14 cellular contexts compared by ENCODE assay signal in the genomic region with DNA sequence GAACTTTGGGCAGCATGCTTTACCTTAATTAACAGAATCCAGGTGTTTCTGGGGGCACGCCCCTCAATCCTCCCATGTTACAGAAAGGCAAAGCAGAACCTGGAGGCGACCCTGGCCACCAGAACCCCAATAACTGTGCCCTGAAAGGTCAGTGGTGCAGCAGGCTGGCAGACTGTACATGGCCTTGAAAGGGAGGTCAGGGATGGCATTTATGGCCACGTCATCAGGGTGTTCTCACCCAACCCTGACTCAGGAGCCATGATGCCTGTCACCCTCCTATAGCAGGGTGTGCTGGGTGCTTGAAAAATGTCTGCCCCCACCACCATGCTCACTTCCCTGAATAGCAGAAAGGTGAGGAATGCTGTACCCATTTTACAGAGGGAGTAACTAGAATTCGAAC.
DNase-seq lines count a peak whose midpoint lies in the region; ATAC-seq, FAIRE-seq and TF ChIP-seq lines count a peak whose summit lies in the region.
"Had no signal": no experiment of that assay in that cellular context is flagged by ENCODE, and none has a peak within 500 bp of the region (broad histone marks: within the 10 kb centered on the region; RNA-seq: fewer than 3 reads in every experiment).

No MANE protein-coding gene starts in this region.

- H2BK120ac ChIP-seq in H1 (replicated peaks; ENCODE audit: low read depth, low read length): no peak overlapping the region

- no peak overlapping the region for H3K9ac ChIP-seq in H1 (replicated peaks in 1 of 4; ENCODE audit: extremely low read depth in 1 of 4, low read depth in 3 of 4, low read length in 3 of 4)
- no peak overlapping the region for H3K9ac ChIP-seq in neural progenitor cell
- H3K9ac ChIP-seq: BLaER1 treated with 17β-estradiol and CSF1 and Interleukin-3, amounts not matched to agents 10 nM and 100 nM had no signal

- H3K9me3 Mint-ChIP-seq in CD14-positive monocyte: no peaks in the 10 kb centered on the region
- H3K9me3 Mint-ChIP-seq in neural progenitor cell: peaks cover 2% of the 10 kb centered on the region
- H3K9me3 Mint-ChIP-seq in natural killer cell treated with Interleukin-12 subunit alpha and Interleukin-12 subunit beta and Interleukin-15 and Interleukin-18, amount 100 ng/mL, for 72 hours: no peaks in the 10 kb centered on the region
- H3K9me3 Mint-ChIP-seq: CD4-positive, alpha-beta T cell; GM23338 had no signal

- no peaks in the 10 kb centered on the region for H4K20me1 ChIP-seq in H1 (replicated peaks in 1 of 2; ENCODE audit: control insufficient read depth in 1 of 2, insufficient read depth in 2 of 2, low read length in 2 of 2)
- H4K20me1 ChIP-seq in neural progenitor cell (ENCODE audit: low read depth): no peaks in the 10 kb centered on the region
- H4K20me1 ChIP-seq: BLaER1 treated with 17β-estradiol and CSF1 and Interleukin-3, amounts not matched to agents 10 nM and 100 nM had no signal

- H3K9me3 ChIP-seq in H1 (ENCODE audit: insufficient read depth in 2 of 2, low read depth in 1 of 2, low read length in 1 of 2): no peaks in the 10 kb centered on the region
- no peaks in the 10 kb centered on the region for H3K9me3 ChIP-seq in neural progenitor cell (ENCODE audit: low read depth)
- H3K9me3 ChIP-seq: BLaER1 treated with 17β-estradiol and CSF1 and Interleukin-3, amounts not matched to agents 10 nM and 100 nM; HAP-1 had no signal

- FAIRE-seq in H1 (lab: Jason Lieb, UNC): no peak

- no peak overlapping the region for H3K23ac ChIP-seq in H1 (ENCODE audit: insufficient read length)

- POLR2A ChIA-PET in H1 (lab: Charles Lee; ENCODE audit: partially characterized antibody): no interaction called here

- no peak for TF ChIP-seq EP300 in H1 (IDR thresholded peaks at IDR 0.05; ENCODE audit: borderline replicate concordance in 1 of 2, low read depth in 2 of 2, low read length in 2 of 2)

- peak; percentile 7 for DNase-seq in CD14-positive monocyte (ENCODE audit: low spot score)
- peak; percentile 25 for DNase-seq in M059J (ENCODE audit: low read depth)
- DNase-seq in H1 (ENCODE audit: low read depth in 1 of 2, low spot score in 2 of 2): no peak
- no peak for DNase-seq in neural progenitor cell (ENCODE audit: low spot score)
- no peak for DNase-seq in GM19238 (ENCODE audit: insufficient read length, low spot score)
- no peak for DNase-seq in natural killer cell treated with Interleukin-12 subunit alpha and Interleukin-12 subunit beta and Interleukin-15 and Interleukin-18, amount 100 ng/mL, for 72 hours (ENCODE audit: low spot score)
- DNase-seq: ACHN; Calu3; CD4-positive, alpha-beta T cell; DMS 273 treated with DMSO at 0.1 percent for 48 hours had no signal

- no peaks in the 10 kb centered on the region for H3K79me1 ChIP-seq in H1 (ENCODE audit: low read depth, low read length)

- H3K27ac ChIP-seq in H1 (ENCODE audit: low read depth, low read length) (no peak overlapping the region), neural progenitor cell (no peak overlapping the region)
- H3K27ac ChIP-seq: BLaER1 treated with 17β-estradiol and CSF1 and Interleukin-3, amounts not matched to agents 10 nM and 100 nM had no signal

- H3K4ac ChIP-seq in H1 (replicated peaks; ENCODE audit: insufficient read length, low read depth, low read length): no peak overlapping the region

- no peaks in the 10 kb centered on the region; the same call in 1 of the 2 replicates for H3K23me2 ChIP-seq in H1 (ENCODE audit: low read depth, low read length)

- H4K8ac ChIP-seq in H1 (ENCODE audit: extremely low read depth, insufficient read depth, low read length): no peak overlapping the region

- H3K4me1 ChIP-seq in H1 (replicated peaks in 1 of 4; ENCODE audit: control insufficient read depth in 3 of 4, insufficient read depth in 4 of 4, low read length in 3 of 4) (peaks cover 2 to 11% (median 5%) of the 10 kb centered on the region in 4 experiments; a peak in 6 of 7 replicates), neural progenitor cell (no peaks in the 10 kb centered on the region)
- H3K4me1 ChIP-seq: BLaER1 treated with 17β-estradiol and CSF1 and Interleukin-3, amounts not matched to agents 10 nM and 100 nM; HAP-1 had no signal

- H3K36me3 Mint-ChIP-seq in CD14-positive monocyte (no peaks in the 10 kb centered on the region), neural progenitor cell (no peaks in the 10 kb centered on the region)
- no peaks in the 10 kb centered on the region for H3K36me3 Mint-ChIP-seq in natural killer cell treated with Interleukin-12 subunit alpha and Interleukin-12 subunit beta and Interleukin-15 and Interleukin-18, amount 100 ng/mL, for 72 hours

- H3K14ac ChIP-seq in H1 (ENCODE audit: insufficient read length): no peak overlapping the region

- no peak for TF ChIP-seq POLR2A in H1 (IDR thresholded peaks at IDR 0.05; ENCODE audit: control extremely low read depth in 1 of 2, low read depth in 2 of 2, low read length in 2 of 2)

- no peak overlapping the region for H3K4me3 Mint-ChIP-seq in CD14-positive monocyte
- H3K4me3 Mint-ChIP-seq in neural progenitor cell: peak overlapping the region; percentile 15
- H3K4me3 Mint-ChIP-seq in natural killer cell treated with Interleukin-12 subunit alpha and Interleukin-12 subunit beta and Interleukin-15 and Interleukin-18, amount 100 ng/mL, for 72 hours: no peak overlapping the region
- H3K4me3 Mint-ChIP-seq: CD4-positive, alpha-beta T cell; GM23338 had no signal

- no peak overlapping the region for H3K56ac ChIP-seq in H1 (replicated peaks; ENCODE audit: insufficient read length, low read depth, low read length)

- H3F3A ChIP-seq in neural progenitor cell (ENCODE audit: low read depth): no peaks in the 10 kb centered on the region

- H2AFZ ChIP-seq in H1 (ENCODE audit: low read length) (no peak overlapping the region), neural progenitor cell (replicated peaks) (no peak overlapping the region)

- H3K18ac ChIP-seq in H1 (ENCODE audit: extremely low read depth, low read length): no peak overlapping the region

- H3K4me1 Mint-ChIP-seq in CD14-positive monocyte (no peaks in the 10 kb centered on the region), neural progenitor cell (peaks cover 59% of the 10 kb centered on the region)
- peaks cover 0 to 5% of the 10 kb centered on the region in 2 donors for H3K4me1 Mint-ChIP-seq in natural killer cell treated with Interleukin-12 subunit alpha and Interleukin-12 subunit beta and Interleukin-15 and Interleukin-18, amount 100 ng/mL, for 72 hours (ENCODE audit: low read depth in 2 of 2)

- no peak for ATAC-seq in GM19324 (IDR thresholded peaks at IDR 0.05; ENCODE audit: low FRiP score, unreplicated experiment)
- ATAC-seq in natural killer cell treated with Interleukin-12 subunit alpha and Interleukin-12 subunit beta and Interleukin-15 and Interleukin-18, amount 100 ng/mL, for 72 hours: no peak

- no peaks in the 10 kb centered on the region for H3K79me2 ChIP-seq in H1 (ENCODE audit: control insufficient read depth in 1 of 2, insufficient read depth in 2 of 2, low read length in 2 of 2)
- no peaks in the 10 kb centered on the region for H3K79me2 ChIP-seq in neural progenitor cell (ENCODE audit: low read depth)

- 84% methylated on average over 4 of the region's 4 CpGs; no CpG with 5 or more reads in 1 of the 2 experiments for WGBS in H1 (ENCODE audit: extremely low coverage in 1 of 2, insufficient coverage in 1 of 2, insufficient read length in 1 of 2, insufficient replicate concordance in 2 of 2, low coverage in 1 of 2, low lambda C conversion rate in 2 of 2, missing lambda C conversion rate in 1 of 2), 2 experiments

- H3K27me3 Mint-ChIP-seq in CD14-positive monocyte (ENCODE audit: low read depth in 3 of 3): peaks cover 0 to 5% (median 0%) of the 10 kb centered on the region in 3 donors
- peaks cover 14% of the 10 kb centered on the region for H3K27me3 Mint-ChIP-seq in neural progenitor cell (ENCODE audit: insufficient read depth, low read depth)
- H3K27me3 Mint-ChIP-seq in natural killer cell treated with Interleukin-12 subunit alpha and Interleukin-12 subunit beta and Interleukin-15 and Interleukin-18, amount 100 ng/mL, for 72 hours: peaks cover 34 to 40% of the 10 kb centered on the region in 2 donors

- no peak for TF ChIP-seq RAD21 in H1 (IDR thresholded peaks at IDR 0.05 in 1 of 2, conservative IDR thresholded peaks at IDR 0.05 in 1 of 2; ENCODE audit: low read depth in 2 of 2, low read length in 2 of 2)

- no peaks in the 10 kb centered on the region; a peak in 1 of 8 replicates for H3K36me3 ChIP-seq in H1 (ENCODE audit: control insufficient read depth in 2 of 4, insufficient read depth in 4 of 4, low read length in 3 of 4)
- H3K36me3 ChIP-seq in neural progenitor cell: no peaks in the 10 kb centered on the region
- H3K36me3 ChIP-seq: BLaER1 treated with 17β-estradiol and CSF1 and Interleukin-3, amounts not matched to agents 10 nM and 100 nM; HAP-1 had no signal

- H4K5ac ChIP-seq in H1 (ENCODE audit: insufficient read length, low read depth, low read length): no peak overlapping the region

- no peak overlapping the region for H2AK5ac ChIP-seq in H1 (ENCODE audit: low read depth, low read length)

- peak overlapping the region; percentile 6; the same call in 1 of the 2 replicates for H2BK12ac ChIP-seq in H1 (ENCODE audit: low read depth, low read length)

- H2BK5ac ChIP-seq in H1 (ENCODE audit: low read depth, low read length): no peak overlapping the region

- intact Hi-C loops in CD14-positive monocyte (cut with micrococcal nuclease): no loop called here

- H3K4me3 ChIP-seq in H1 (ENCODE audit: extremely low read depth in 1 of 4, insufficient read depth in 2 of 4, low read depth in 3 of 4, low read length in 4 of 4) (no peak overlapping the region), neural progenitor cell (no peak overlapping the region)
- H3K4me3 ChIP-seq: BLaER1 treated with 17β-estradiol and CSF1 and Interleukin-3, amounts not matched to agents 10 nM and 100 nM; GM23338; HAP-1 had no signal

- H2BK15ac ChIP-seq in H1 (ENCODE audit: low read length): no peak overlapping the region

- H3K27ac Mint-ChIP-seq in CD14-positive monocyte (no peak overlapping the region), neural progenitor cell (peak overlapping the region; percentile 93)
- no peak overlapping the region for H3K27ac Mint-ChIP-seq in natural killer cell treated with Interleukin-12 subunit alpha and Interleukin-12 subunit beta and Interleukin-15 and Interleukin-18, amount 100 ng/mL, for 72 hours
- H3K27ac Mint-ChIP-seq: CD4-positive, alpha-beta T cell; GM23338 had no signal

- no peak overlapping the region for H2BK20ac ChIP-seq in H1 (ENCODE audit: low read length)

- TF ChIP-seq CTCF in CD14-positive monocyte (IDR thresholded peaks at IDR 0.05): no peak
- TF ChIP-seq CTCF in H1 (IDR thresholded peaks at IDR 0.05; ENCODE audit: control extremely low read depth in 1 of 3, insufficient read depth in 1 of 3, low read depth in 1 of 3, low read length in 3 of 3): no peak
- TF ChIP-seq CTCF in neural progenitor cell (IDR thresholded peaks at IDR 0.05): no peak

- H3K4me2 ChIP-seq in H1 (ENCODE audit: insufficient read depth in 1 of 2, low read depth in 2 of 2, low read length in 2 of 2): no peak overlapping the region
- H3K4me2 ChIP-seq in neural progenitor cell: no peak overlapping the region
- H3K4me2 ChIP-seq: BLaER1 treated with 17β-estradiol and CSF1 and Interleukin-3, amounts not matched to agents 10 nM and 100 nM; GM23338 had no signal

- CTCF ChIA-PET in H1 (lab: Charles Lee; ENCODE audit: partially characterized antibody): no interaction called here

- H4K91ac ChIP-seq in H1 (replicated peaks; ENCODE audit: insufficient read length, low read length): no peak overlapping the region

- H3K27me3 ChIP-seq in H1 (replicated peaks in 1 of 4; ENCODE audit: control insufficient read depth in 3 of 4, extremely low read depth in 1 of 4, insufficient read depth in 3 of 4, low read length in 3 of 4) (no peaks in the 10 kb centered on the region), neural progenitor cell (no peaks in the 10 kb centered on the region)
- H3K27me3 ChIP-seq: BLaER1 treated with 17β-estradiol and CSF1 and Interleukin-3, amounts not matched to agents 10 nM and 100 nM had no signal

Comparison
In these comparisons a context has a peak if more than half of its experiments do, and no peak if none do; other contexts are left out.
1. DNase-seq: peak in CD14-positive monocyte (single experiment) and M059J (single experiment); none in H1 (0 of 2), neural progenitor cell (single experiment), GM19238 (single experiment) and natural killer cell treated with Interleukin-12 subunit alpha and Interleukin-12 subunit beta and Interleukin-15 and Interleukin-18, amount 100 ng/mL, for 72 hours (single experiment).